Comparison of ENCODE assay signal across 25 cellular contexts in genomic region chr9:88420227-88420626, GRCh38. TPM values are rescaled to one million over a fixed set of nuclear protein-coding genes. Genes with fewer than 3 reads are reported as not detected.
DNase-seq lines count a peak whose midpoint lies in the region; ATAC-seq, FAIRE-seq and TF ChIP-seq lines count a peak whose summit lies in the region.
"Had no signal": no experiment of that assay in that cellular context is flagged by ENCODE, and none has a peak within 500 bp of the region (broad histone marks: within the 10 kb centered on the region; RNA-seq: fewer than 3 reads in every experiment).

No MANE protein-coding gene starts in this region.

- peaks cover 0 to 9% (median 0%) of the 10 kb centered on the region in 4 donors for H3K9me3 ChIP-seq in right lobe of liver
- H3K9me3 ChIP-seq in HepG2 (ENCODE audit: low read length), result peaks cover 10% of the 10 kb centered on the region; the same call in 1 of the 2 replicates
- H3K9me3 ChIP-seq in mesenchymal stem cell (ENCODE audit: control insufficient read depth, low read length), result peaks cover 47% of the 10 kb centered on the region
- peaks cover 14% of the 10 kb centered on the region for H3K9me3 ChIP-seq in vagina
- H3K9me3 ChIP-seq: BE2C had no signal

- no peak for TF ChIP-seq RAD21 in HepG2 (CRISPR knock-in tag; IDR thresholded peaks at IDR 0.05)

- no peaks in the 10 kb centered on the region for H3K4me1 ChIP-seq in right lobe of liver
- no peaks in the 10 kb centered on the region for H3K4me1 ChIP-seq in HepG2 (ENCODE audit: insufficient read depth, low read length)
- no peaks in the 10 kb centered on the region for H3K4me1 ChIP-seq in mesenchymal stem cell (ENCODE audit: control insufficient read depth, insufficient read depth, low read depth, low read length)
- peaks cover 12% of the 10 kb centered on the region for H3K4me1 ChIP-seq in vagina
- H3K4me1 ChIP-seq: BE2C had no signal

- no peak overlapping the region for H4K91ac ChIP-seq in mesenchymal stem cell (ENCODE audit: low read length)

- no peak for TF ChIP-seq CTCF in right lobe of liver (IDR thresholded peaks at IDR 0.05)
- TF ChIP-seq CTCF in HepG2 (CRISPR knock-in tag; IDR thresholded peaks at IDR 0.05), result no peak
- TF ChIP-seq CTCF in vagina (IDR thresholded peaks at IDR 0.05), result no peak

- TF ChIP-seq EP300 in HepG2 (IDR thresholded peaks at IDR 0.05; ENCODE audit: low read depth in 2 of 2, low read length in 2 of 2) (no peak), HepG2 (CRISPR knock-in tag; IDR thresholded peaks at IDR 0.05; ENCODE audit: borderline replicate concordance) (no peak)

- H3K4me2 ChIP-seq in HepG2 (ENCODE audit: low read depth, low read length) (no peak overlapping the region), mesenchymal stem cell (ENCODE audit: low read length, poor library complexity, severe bottlenecking) (no peak overlapping the region)

- H3K36me3 Mint-ChIP-seq in activated CD4-positive, alpha-beta T cell treated with anti-CD3 and anti-CD28 coated beads, Interleukin-2, amount 10 ng/mL, durations not matched to agents 24 days and 14 days (ENCODE audit: low read depth), result peaks cover 66% of the 10 kb centered on the region

- ATAC-seq in right lobe of liver (peak; percentile 63 to 96 (median 76)), HepG2 (no peak)

- H2AFZ ChIP-seq in HepG2 (ENCODE audit: low read length) (no peak overlapping the region), mesenchymal stem cell (ENCODE audit: low read depth, low read length) (no peak overlapping the region)

- H2BK15ac ChIP-seq in mesenchymal stem cell (ENCODE audit: low read depth, poor library complexity, severe bottlenecking), result no peak overlapping the region

- DNase-seq in right lobe of liver, result peak in 2 of 3 donors; percentile 35 to 57
- no peak for DNase-seq in HepG2 (ENCODE audit: low spot score)
- DNase-seq in fibroblast of gingiva (ENCODE audit: low read depth), result peak; percentile 60
- peak; percentile 21 for DNase-seq in mesenchymal stem cell
- DNase-seq in vagina (ENCODE audit: extremely low spot score in 2 of 2), result no peak
- no peak for DNase-seq in KBM-7
- no peak for DNase-seq in activated CD4-positive, alpha-beta T cell treated with anti-CD3 and anti-CD28 coated beads, Interleukin-2, amount 10 ng/mL, durations not matched to agents 24 days and 14 days
- DNase-seq in DMS 273 (lab: John Stamatoyannopoulos, UW; ENCODE audit: unreplicated experiment), result no peak
- DNase-seq: BE2C; Calu3; CD4-positive, CD25-positive, alpha-beta regulatory T cell; DMS79; GOT3; KG1; MV-4-11; NCI-H1417 treated with DMSO at 0.1 percent for 48 hours; NCI-H187 treated with DMSO at 0.1 percent for 48 hours; NCI-H226; NCI-H524; NCI-H82; OCI-M1; Right ventricle myocardium superior had no signal

- peaks cover 15% of the 10 kb centered on the region for H3K9me3 Mint-ChIP-seq in activated CD4-positive, alpha-beta T cell treated with anti-CD3 and anti-CD28 coated beads, Interleukin-2, amount 10 ng/mL, durations not matched to agents 24 days and 14 days

- no peak overlapping the region for H3K9ac ChIP-seq in HepG2 (ENCODE audit: insufficient read depth, low read depth, low read length)
- H3K9ac ChIP-seq in mesenchymal stem cell (ENCODE audit: low read length), result no peak overlapping the region

- TF ChIP-seq POLR2A in right lobe of liver (IDR thresholded peaks at IDR 0.05) (no peak), HepG2 (IDR thresholded peaks at IDR 0.05; ENCODE audit: insufficient read depth in 1 of 2, low read depth in 2 of 2, low read length in 2 of 2) (no peak), vagina (IDR thresholded peaks at IDR 0.05) (no peak)

- intact Hi-C loops in right lobe of liver (cut with DNase I), result no loop called here
- intact Hi-C loops in HepG2 (cut with micrococcal nuclease; ENCODE audit: unreplicated experiment), result no loop called here
- intact Hi-C loops in vagina (cut with DNase I), result no loop called here
- intact Hi-C loops in activated CD4-positive, alpha-beta T cell treated with anti-CD3 and anti-CD28 coated beads, Interleukin-2, amount 10 ng/mL, durations not matched to agents 24 days and 14 days (cut with micrococcal nuclease), result no loop called here

- no TSS peak for BruUV-seq in HepG2 (replicated peaks; lab: Mats Ljungman, UMichigan)

- H3K14ac ChIP-seq in mesenchymal stem cell (ENCODE audit: low read length in 2 of 2), result no peak overlapping the region

- CTCF ChIA-PET in HepG2 (lab: Yijun Ruan, JAX; ENCODE audit: low intra/inter-chr PET ratio, low total read pairs), result no interaction called here

- H3K18ac ChIP-seq in mesenchymal stem cell (ENCODE audit: low read depth in 1 of 2, low read length in 2 of 2), result no peak overlapping the region

- H3K27me3 Mint-ChIP-seq in activated CD4-positive, alpha-beta T cell treated with anti-CD3 and anti-CD28 coated beads, Interleukin-2, amount 10 ng/mL, durations not matched to agents 24 days and 14 days, result no peaks in the 10 kb centered on the region
- H3K27me3 Mint-ChIP-seq: CD4-positive, CD25-positive, alpha-beta regulatory T cell had no signal

- H3K79me1 ChIP-seq in mesenchymal stem cell (replicated peaks; ENCODE audit: low read length, poor library complexity, severe bottlenecking), result peaks cover 7% of the 10 kb centered on the region

- no peak overlapping the region for H3K4me3 Mint-ChIP-seq in activated CD4-positive, alpha-beta T cell treated with anti-CD3 and anti-CD28 coated beads, Interleukin-2, amount 10 ng/mL, durations not matched to agents 24 days and 14 days
- H3K4me3 Mint-ChIP-seq: CD4-positive, CD25-positive, alpha-beta regulatory T cell had no signal

- FAIRE-seq in HepG2 (lab: Jason Lieb, UNC), result no peak
- FAIRE-seq: GM12892, GM18507 had no signal

- H3K4me1 Mint-ChIP-seq in activated CD4-positive, alpha-beta T cell treated with anti-CD3 and anti-CD28 coated beads, Interleukin-2, amount 10 ng/mL, durations not matched to agents 24 days and 14 days, result peaks cover 13% of the 10 kb centered on the region

- H2BK5ac ChIP-seq in mesenchymal stem cell (ENCODE audit: low read depth, low read length, poor library complexity, severe bottlenecking), result no peak overlapping the region

- H3K4me3 ChIP-seq in right lobe of liver (no peak overlapping the region), HepG2 (replicated peaks in 1 of 3; ENCODE audit: insufficient read depth in 1 of 3, low read depth in 2 of 3, low read length in 3 of 3) (no peak overlapping the region), mesenchymal stem cell (ENCODE audit: insufficient read depth in 1 of 2, low read depth in 1 of 2, low read length in 2 of 2) (peak overlapping the region in 1 of 2 experiments; percentile 40), vagina (no peak overlapping the region)

- no peaks in the 10 kb centered on the region for H3K27me3 ChIP-seq in right lobe of liver
- no peaks in the 10 kb centered on the region for H3K27me3 ChIP-seq in HepG2 (ENCODE audit: control insufficient read depth in 1 of 2, insufficient read depth in 2 of 2, low read length in 2 of 2)
- no peaks in the 10 kb centered on the region for H3K27me3 ChIP-seq in mesenchymal stem cell (ENCODE audit: control insufficient read depth in 1 of 2, insufficient read depth in 1 of 2, low read length in 2 of 2)
- H3K27me3 ChIP-seq in vagina, result no peaks in the 10 kb centered on the region
- H3K27me3 ChIP-seq: BE2C had no signal

- H3K23ac ChIP-seq in mesenchymal stem cell (ENCODE audit: low read length in 2 of 2), result no peak overlapping the region

- H3K36me3 ChIP-seq in right lobe of liver, result no peaks in the 10 kb centered on the region
- H3K36me3 ChIP-seq in HepG2 (replicated peaks in 1 of 2; ENCODE audit: control insufficient read depth in 1 of 2, insufficient read depth in 2 of 2, low read length in 2 of 2), result peaks cover 2 to 4% of the 10 kb centered on the region in 2 experiments; a peak in 1 of 5 replicates
- peaks cover 25 to 63% of the 10 kb centered on the region in 2 experiments for H3K36me3 ChIP-seq in mesenchymal stem cell (ENCODE audit: control insufficient read depth in 1 of 2, insufficient read depth in 2 of 2, low read depth in 1 of 2, low read length in 2 of 2)
- peaks cover 0 to 20% of the 10 kb centered on the region in 2 donors for H3K36me3 ChIP-seq in vagina
- H3K36me3 ChIP-seq: BE2C had no signal

- H2BK12ac ChIP-seq in mesenchymal stem cell (ENCODE audit: low read length in 2 of 2), result no peak overlapping the region

- H3K27ac Mint-ChIP-seq in activated CD4-positive, alpha-beta T cell treated with anti-CD3 and anti-CD28 coated beads, Interleukin-2, amount 10 ng/mL, durations not matched to agents 24 days and 14 days, result no peak overlapping the region
- H3K27ac Mint-ChIP-seq: CD4-positive, CD25-positive, alpha-beta regulatory T cell had no signal

- WGBS in right lobe of liver (ENCODE audit: insufficient coverage, low coverage, low lambda C conversion rate, missing lambda C conversion rate), result 73% methylated on average over 7 of the region's 7 CpGs
- WGBS in HepG2 (ENCODE audit: low lambda C conversion rate), result 94% methylated on average over 7 of the region's 7 CpGs
- over 99% methylated on average over 7 of the region's 7 CpGs for WGBS in mesenchymal stem cell

- no peak overlapping the region for H2BK120ac ChIP-seq in mesenchymal stem cell (ENCODE audit: low read depth, low read length)

- no peaks in the 10 kb centered on the region for H4K20me1 ChIP-seq in HepG2 (ENCODE audit: insufficient read depth, low read length)

- H3K79me2 ChIP-seq in HepG2 (ENCODE audit: insufficient read depth, low read length), result peaks cover 35% of the 10 kb centered on the region

- POLR2A ChIA-PET in HepG2 (lab: Yijun Ruan, JAX), result no interaction called here

- no peak overlapping the region for H3K4ac ChIP-seq in mesenchymal stem cell (ENCODE audit: low read depth in 1 of 2, low read length in 2 of 2)

- in situ Hi-C loops in HepG2 (cut with HindIII; ENCODE audit: extremely low pct_ligation_motif_present, low pct_unique_long_range_greater_than_20kb), result no loop called here
- in situ Hi-C loops in KBM-7 (cut with MboI; ENCODE audit: low pct_unique_long_range_greater_than_20kb, low sequenced_read_pairs), result no loop called here

- no peak overlapping the region for H2AK5ac ChIP-seq in mesenchymal stem cell (ENCODE audit: low read length, severe bottlenecking)

- H4K8ac ChIP-seq in mesenchymal stem cell (ENCODE audit: low read length), result no peak overlapping the region

- no peak overlapping the region for H3K27ac ChIP-seq in right lobe of liver
- no peak overlapping the region for H3K27ac ChIP-seq in HepG2 (ENCODE audit: extremely low read length, insufficient read depth, low read length)
- H3K27ac ChIP-seq in mesenchymal stem cell (ENCODE audit: low read length, poor library complexity, severe bottlenecking), result no peak overlapping the region
- H3K27ac ChIP-seq in vagina, result peak overlapping the region; percentile 45
- H3K27ac ChIP-seq: 22Rv1 had no signal

RNA-seq across cellular contexts. Expression of gene SPIN1, which starts 32.0 kb away (rescaled TPM):
- 10 to 100 TPM; 15.7 to 21.2 (median 18.7) TPM for total RNA-seq in right lobe of liver
- 24.3 and 38.4 TPM in 2 replicates for total RNA-seq in HepG2 (2016; rRNA removed; fragmentation: Illumina TruSeq; extraction: Trizol)
- 12.5 and 14.0 TPM in 2 replicates for total RNA-seq in HepG2 (2016; cell fraction: cytosol; rRNA removed; fragmentation: Illumina TruSeq; extraction: Trizol; ENCODE audit: low read depth)
- total RNA-seq in HepG2 (2016; cell fraction: insoluble cytoplasmic fraction; rRNA removed; fragmentation: Illumina TruSeq; extraction: Trizol), result 24.5 and 35.0 TPM in 2 replicates
- 28.2 and 28.5 TPM in 2 replicates for total RNA-seq in HepG2 (2016; cell fraction: membrane; rRNA removed; fragmentation: Illumina TruSeq; extraction: Trizol)
- total RNA-seq in HepG2 (2016; cell fraction: nucleus; rRNA removed; fragmentation: Illumina TruSeq; extraction: Trizol), result 19.6 and 24.3 TPM in 2 replicates
- 17.9 and 20.0 TPM in 2 replicates for polyA plus RNA-seq in HepG2 (2011; rRNA removed)
- polyA plus RNA-seq in HepG2 (2011; cell fraction: cytosol; rRNA removed), result 9.8 and 17.5 TPM in 2 replicates
- 15.1 and 18.4 TPM in 2 replicates for polyA plus RNA-seq in HepG2 (2011; cell fraction: nucleus; rRNA removed)
- 18.2 and 18.8 TPM in 2 replicates for polyA plus RNA-seq in HepG2 (2012)
- polyA plus RNA-seq in HepG2 (2016; cell fraction: cytosol; fragmentation: Illumina TruSeq; extraction: Trizol; ENCODE audit: low read depth), result 2.3 and 2.7 TPM in 2 replicates
- polyA plus RNA-seq in HepG2 (2016; cell fraction: insoluble cytoplasmic fraction; fragmentation: Illumina TruSeq; extraction: Trizol; ENCODE audit: low read depth), result 33.7 and 34.5 TPM in 2 replicates
- polyA plus RNA-seq in HepG2 (2016; cell fraction: membrane; fragmentation: Illumina TruSeq; extraction: Trizol; ENCODE audit: low read depth), result 13.0 and 14.7 TPM in 2 replicates
- 27.7 and 31.7 TPM in 2 replicates for polyA plus RNA-seq in HepG2 (2016; cell fraction: nucleus; fragmentation: Illumina TruSeq; extraction: Trizol; ENCODE audit: insufficient read depth, low read depth)
- polyA minus RNA-seq in HepG2 (2011; rRNA and poly(A)+ RNA removed; ENCODE audit: low replicate concordance), result 20.1 and 42.8 TPM in 2 replicates
- polyA minus RNA-seq in HepG2 (2011; cell fraction: cytosol; rRNA and poly(A)+ RNA removed), result 17.2 and 17.5 TPM in 2 replicates
- polyA minus RNA-seq in HepG2 (2011; cell fraction: nucleus; rRNA and poly(A)+ RNA removed), result 21.2 and 23.7 TPM in 2 replicates
- polyA plus RNA-seq in mesenchymal stem cell (2013, experiment 1 of 2), result 51.2 TPM
- polyA plus RNA-seq in mesenchymal stem cell (2013, experiment 2 of 2), result 54.0 TPM
- total RNA-seq in vagina, result 72.9 TPM
- total RNA-seq in activated CD4-positive, alpha-beta T cell treated with anti-CD3 and anti-CD28 coated beads, Interleukin-2, amount 10 ng/mL, durations not matched to agents 24 days and 14 days, result 29.5 and 31.4 TPM in 2 replicates

Comparison
In these comparisons a context has a peak if more than half of its experiments do, and no peak if none do; other contexts are left out.
1. DNase-seq: peak in right lobe of liver (2 of 3), fibroblast of gingiva (single experiment) and mesenchymal stem cell (single experiment); none in HepG2 (single experiment), vagina (0 of 2), KBM-7 (single experiment), activated CD4-positive, alpha-beta T cell treated with anti-CD3 and anti-CD28 coated beads, Interleukin-2, amount 10 ng/mL, durations not matched to agents 24 days and 14 days (single experiment) and DMS 273 (single experiment).